In the genomic region with DNA sequence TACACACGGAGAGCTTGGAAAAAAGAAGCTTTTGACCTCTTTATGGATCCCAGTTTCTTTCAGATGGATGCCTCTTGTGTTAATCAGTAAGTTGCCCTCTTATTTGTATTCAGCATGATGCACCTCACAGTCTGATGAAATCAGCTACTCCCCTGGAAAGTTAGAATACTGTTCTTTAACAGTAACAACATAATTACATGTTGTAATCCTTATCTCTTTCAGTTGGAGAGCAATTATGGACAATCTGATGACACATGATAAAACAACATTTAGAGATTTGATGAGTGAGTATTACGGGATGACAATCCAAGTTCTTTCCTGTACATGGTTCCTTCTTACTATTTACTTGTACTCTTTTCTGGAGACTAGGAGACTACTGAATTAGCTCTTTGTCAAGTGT, we compare ENCODE assay signal across 22 cellular contexts. TPM values are rescaled to one million over a fixed set of nuclear protein-coding genes. Genes with fewer than 3 reads are reported as not detected.
DNase-seq lines count a peak whose midpoint lies in the region; TF ChIP-seq lines count a peak whose summit lies in the region.
"Had no signal": no experiment of that assay in that cellular context is flagged by ENCODE, and none has a peak within 500 bp of the region (broad histone marks: within the 10 kb centered on the region; RNA-seq: fewer than 3 reads in every experiment).

No MANE protein-coding gene starts in this region.

- H3K36me3 ChIP-seq in HEK293 (ENCODE audit: control insufficient read depth in 2 of 2, insufficient read depth in 1 of 2, low read length in 2 of 2) (peaks cover 26 to 75% of the 10 kb centered on the region in 2 experiments), WERI-Rb-1 (peaks cover 2% of the 10 kb centered on the region; the same call in 1 of the 2 replicates), hepatocyte (replicated peaks; ENCODE audit: insufficient read depth, low read depth) (no peaks in the 10 kb centered on the region)

- CTCF ChIA-PET in HEK293 (lab: Yijun Ruan, JAX): interaction anchor here (0.5 to 1.7 kb wide), 5 partner anchors 13 to 402 kb away, joined by 3 to 4 read pairs (median 3); partner anchors contain the start of gene DOP1A

- H3K4me1 ChIP-seq in HEK293 (ENCODE audit: control insufficient read depth, insufficient read depth, low read length) (no peaks in the 10 kb centered on the region), hepatocyte (ENCODE audit: insufficient read depth) (no peaks in the 10 kb centered on the region)
- H3K4me1 ChIP-seq: adrenal gland had no signal

- DNase-seq in COLO829 (ENCODE audit: low spot score) (peak; percentile 12), WERI-Rb-1 (no peak), hepatocyte (ENCODE audit: low spot score) (peak; percentile 11), epidermal melanocyte (ENCODE audit: insufficient read length, low spot score) (no peak), NCI-H1092 treated with DMSO at 0.1 percent for 48 hours (lab: John Stamatoyannopoulos, UW) (no peak), NCI-H2029 treated with DMSO at 0.1 percent for 48 hours (lab: John Stamatoyannopoulos, UW) (no peak), dorsolateral prefrontal cortex (no peak)
- DNase-seq: activated B cell treated with CpG ODN at 0.5 μM for 24 hours; activated CD4-positive, alpha-beta T cell treated with anti-CD3 and anti-CD28 coated beads, Interleukin-2, amount 50 U/mL, for 48 hours; activated CD8-positive, alpha-beta memory T cell treated with anti-CD3 and anti-CD28 coated beads, Interleukin-2, amount 50 U/mL, for 48 hours; activated gamma-delta T cell; adrenal gland; hypothalamus; KG1; MV-4-11; NCI-H2029; stimulated activated CD4-positive, alpha-beta T cell treated with anti-CD3 and anti-CD28 coated beads, Interleukin-4, amount 100 ng/mL, for 24 hours; stimulated activated naive CD8-positive, alpha-beta T cell treated with anti-CD3 and anti-CD28 coated beads, Interleukin-15, Interleukin-2, amounts not matched to agents 100 U/mL and 50 U/mL, for 24 hours had no signal

- 52% methylated on average over 2 of the region's 2 CpGs for WGBS in hepatocyte (ENCODE audit: low lambda C conversion rate, missing lambda C conversion rate)

- intact Hi-C loops in dorsolateral prefrontal cortex (cut with DNase I): no loop called here

- POLR2A ChIA-PET in HEK293 (lab: Yijun Ruan, JAX): no interaction called here

- H3K4me2 ChIP-seq in hepatocyte: peak overlapping the region; percentile 14

- H3K9me2 ChIP-seq in hepatocyte (replicated peaks; ENCODE audit: insufficient read depth): no peaks in the 10 kb centered on the region

- no peaks in the 10 kb centered on the region for H3K9me3 ChIP-seq in HEK293 (ENCODE audit: control insufficient read depth, insufficient read depth, low read depth, low read length)
- H3K9me3 ChIP-seq in WERI-Rb-1 (ENCODE audit: severe bottlenecking): no peaks in the 10 kb centered on the region
- H3K9me3 ChIP-seq in hepatocyte (ENCODE audit: low read depth): no peaks in the 10 kb centered on the region
- H3K9me3 ChIP-seq: adrenal gland, neutrophil had no signal

- H2AFZ ChIP-seq in hepatocyte: no peak overlapping the region

- TF ChIP-seq CTCF in HEK293 (tag by site-specific recombination; IDR thresholded peaks at IDR 0.05): no peak
- TF ChIP-seq CTCF in WERI-Rb-1 (IDR thresholded peaks at IDR 0.05; ENCODE audit: low read depth, low read length): no peak
- no peak for TF ChIP-seq CTCF in hepatocyte (IDR thresholded peaks at IDR 0.05; ENCODE audit: poor library complexity)
- no peak for TF ChIP-seq CTCF in dorsolateral prefrontal cortex (IDR thresholded peaks at IDR 0.05 in 54 of 56, conservative IDR thresholded peaks at IDR 0.05 in 2 of 56; ENCODE audit: low read depth in 1 of 56, partially characterized antibody in 56 of 56)

- no peaks in the 10 kb centered on the region for H4K20me1 ChIP-seq in hepatocyte (ENCODE audit: insufficient read depth, poor library complexity, severe bottlenecking)

- H3K27ac ChIP-seq in HEK293 (ENCODE audit: extremely low read depth, low read depth, low read length) (no peak overlapping the region), WERI-Rb-1 (peak overlapping the region; percentile 63), hepatocyte (no peak overlapping the region), dorsolateral prefrontal cortex (peak overlapping the region in 4 of 59 donors; percentile 0 to 49 (median 38))
- H3K27ac ChIP-seq: adrenal gland, C4-2B, neutrophil had no signal

- H3K27me3 ChIP-seq in WERI-Rb-1 (ENCODE audit: insufficient read depth, low read depth, severe bottlenecking) (no peaks in the 10 kb centered on the region), hepatocyte (no peaks in the 10 kb centered on the region), dorsolateral prefrontal cortex (no peaks in the 10 kb centered on the region)
- H3K27me3 ChIP-seq: adrenal gland, neutrophil had no signal

- H3K79me2 ChIP-seq in hepatocyte: no peaks in the 10 kb centered on the region

- H3K4me3 ChIP-seq in HEK293 (ENCODE audit: low read depth, low read length) (no peak overlapping the region), WERI-Rb-1 (ENCODE audit: low read depth, low read length) (no peak overlapping the region), hepatocyte (no peak overlapping the region), dorsolateral prefrontal cortex (no peak overlapping the region)
- H3K4me3 ChIP-seq: adrenal gland, lung had no signal

TF ChIP-seq in HEK293, 187 proteins besides CTCF, POLR2A, EP300 and RAD21:
- no peak for TF ChIP-seq ZSCAN5A (tag by site-specific recombination; IDR thresholded peaks at IDR 0.05)
- 0 out of 2 replicates have a peak, but pooled peaks have one; percentile 62 for TF ChIP-seq ZEB2 (tag by site-specific recombination; IDR thresholded peaks at IDR 0.05)
- TF ChIP-seq ZXDB (tag by site-specific recombination; IDR thresholded peaks at IDR 0.05): no peak
- TF ChIP-seq FEZF1 (tag by site-specific recombination; IDR thresholded peaks at IDR 0.05): 0 out of 2 replicates have a peak, but pooled peaks have one; percentile 18
- TF ChIP-seq ZNF660 (tag by site-specific recombination; IDR thresholded peaks at IDR 0.05): 0 out of 2 replicates have a peak, but pooled peaks have one; percentile 17
- peak; percentile 92 for TF ChIP-seq SP7 (tag by site-specific recombination; IDR thresholded peaks at IDR 0.05)
- TF ChIP-seq WT1 (tag by site-specific recombination; IDR thresholded peaks at IDR 0.05): 0 out of 2 replicates have a peak, but pooled peaks have one; percentile 22
- peak; percentile 79 for TF ChIP-seq PRDM6 (tag by site-specific recombination; IDR thresholded peaks at IDR 0.05)
- TF ChIP-seq ZNF394 (tag by site-specific recombination; IDR thresholded peaks at IDR 0.05; ENCODE audit: borderline replicate concordance): peak; percentile 58; the same call in 1 of the 2 replicates

RNA-seq across cellular contexts. Expression of gene PGM3, which starts 39.1 kb away (rescaled TPM):
- total RNA-seq in hepatocyte: 92.8 and 106 TPM in 2 replicates
- 83.4 and 94.9 TPM in 2 replicates for polyA plus RNA-seq in hepatocyte
- 10 to 100 TPM; 23.6 to 72.4 (median 42.1) TPM for total RNA-seq in dorsolateral prefrontal cortex

RNA-seq across cellular contexts. Expression of gene RWDD2A, which starts 39.2 kb away (rescaled TPM):
- 6.2 and 6.5 TPM in 2 replicates for total RNA-seq in hepatocyte
- polyA plus RNA-seq in hepatocyte: 4.7 and 5.4 TPM in 2 replicates
- 10 to 100 TPM in 98 of 120 experiments, 1 to 10 TPM in 22; 6.5 to 17.7 (median 12.6) TPM for total RNA-seq in dorsolateral prefrontal cortex

Comparison
In these comparisons a context has a peak if more than half of its experiments do, and no peak if none do; other contexts are left out.
1. DNase-seq: peak in COLO829 (single experiment) and hepatocyte (single experiment); none in WERI-Rb-1 (single experiment), epidermal melanocyte (single experiment), NCI-H1092 treated with DMSO at 0.1 percent for 48 hours (single experiment), NCI-H2029 treated with DMSO at 0.1 percent for 48 hours (single experiment) and dorsolateral prefrontal cortex (0 of 10).